ENCODE assay signal across 1 cellular context in the genomic region with DNA sequence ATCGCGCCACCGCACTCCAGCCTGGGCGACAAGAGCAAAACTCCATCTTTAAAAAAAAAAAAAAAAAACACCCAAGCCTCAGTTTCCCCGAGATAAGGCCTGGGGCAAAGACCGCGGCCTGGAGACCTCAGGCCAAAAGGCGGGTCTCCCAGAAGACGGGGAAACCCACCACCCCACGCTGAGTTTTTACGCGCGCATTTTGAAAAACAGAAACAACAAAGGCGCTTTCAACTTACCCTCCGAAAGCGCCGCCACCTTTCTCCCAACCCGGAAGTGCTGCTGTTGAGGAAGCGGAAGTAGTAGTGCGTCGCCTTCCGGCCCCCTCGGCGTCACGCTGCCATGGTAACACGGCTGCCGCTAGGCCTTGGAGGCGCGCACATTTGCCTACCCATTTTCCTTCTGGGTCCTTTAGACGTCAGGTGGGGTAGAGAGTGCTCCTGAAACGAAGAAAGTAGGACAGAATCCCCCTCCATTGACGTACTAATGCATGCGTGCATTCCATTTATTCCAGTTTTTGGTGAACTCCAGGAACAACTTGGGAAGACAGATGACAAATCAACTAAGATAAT.
TF ChIP-seq lines count a peak whose summit lies in the region.

TTF1 (minus strand) TSS at position 287 of the 569 bp plus-strand sequence. CDS start 4,019 bp downstream, outside the sequence.

TF ChIP-seq in GM23338, 12 proteins besides CTCF, POLR2A, EP300 and RAD21 (continued from another document):
- TF ChIP-seq, protein P1, sequence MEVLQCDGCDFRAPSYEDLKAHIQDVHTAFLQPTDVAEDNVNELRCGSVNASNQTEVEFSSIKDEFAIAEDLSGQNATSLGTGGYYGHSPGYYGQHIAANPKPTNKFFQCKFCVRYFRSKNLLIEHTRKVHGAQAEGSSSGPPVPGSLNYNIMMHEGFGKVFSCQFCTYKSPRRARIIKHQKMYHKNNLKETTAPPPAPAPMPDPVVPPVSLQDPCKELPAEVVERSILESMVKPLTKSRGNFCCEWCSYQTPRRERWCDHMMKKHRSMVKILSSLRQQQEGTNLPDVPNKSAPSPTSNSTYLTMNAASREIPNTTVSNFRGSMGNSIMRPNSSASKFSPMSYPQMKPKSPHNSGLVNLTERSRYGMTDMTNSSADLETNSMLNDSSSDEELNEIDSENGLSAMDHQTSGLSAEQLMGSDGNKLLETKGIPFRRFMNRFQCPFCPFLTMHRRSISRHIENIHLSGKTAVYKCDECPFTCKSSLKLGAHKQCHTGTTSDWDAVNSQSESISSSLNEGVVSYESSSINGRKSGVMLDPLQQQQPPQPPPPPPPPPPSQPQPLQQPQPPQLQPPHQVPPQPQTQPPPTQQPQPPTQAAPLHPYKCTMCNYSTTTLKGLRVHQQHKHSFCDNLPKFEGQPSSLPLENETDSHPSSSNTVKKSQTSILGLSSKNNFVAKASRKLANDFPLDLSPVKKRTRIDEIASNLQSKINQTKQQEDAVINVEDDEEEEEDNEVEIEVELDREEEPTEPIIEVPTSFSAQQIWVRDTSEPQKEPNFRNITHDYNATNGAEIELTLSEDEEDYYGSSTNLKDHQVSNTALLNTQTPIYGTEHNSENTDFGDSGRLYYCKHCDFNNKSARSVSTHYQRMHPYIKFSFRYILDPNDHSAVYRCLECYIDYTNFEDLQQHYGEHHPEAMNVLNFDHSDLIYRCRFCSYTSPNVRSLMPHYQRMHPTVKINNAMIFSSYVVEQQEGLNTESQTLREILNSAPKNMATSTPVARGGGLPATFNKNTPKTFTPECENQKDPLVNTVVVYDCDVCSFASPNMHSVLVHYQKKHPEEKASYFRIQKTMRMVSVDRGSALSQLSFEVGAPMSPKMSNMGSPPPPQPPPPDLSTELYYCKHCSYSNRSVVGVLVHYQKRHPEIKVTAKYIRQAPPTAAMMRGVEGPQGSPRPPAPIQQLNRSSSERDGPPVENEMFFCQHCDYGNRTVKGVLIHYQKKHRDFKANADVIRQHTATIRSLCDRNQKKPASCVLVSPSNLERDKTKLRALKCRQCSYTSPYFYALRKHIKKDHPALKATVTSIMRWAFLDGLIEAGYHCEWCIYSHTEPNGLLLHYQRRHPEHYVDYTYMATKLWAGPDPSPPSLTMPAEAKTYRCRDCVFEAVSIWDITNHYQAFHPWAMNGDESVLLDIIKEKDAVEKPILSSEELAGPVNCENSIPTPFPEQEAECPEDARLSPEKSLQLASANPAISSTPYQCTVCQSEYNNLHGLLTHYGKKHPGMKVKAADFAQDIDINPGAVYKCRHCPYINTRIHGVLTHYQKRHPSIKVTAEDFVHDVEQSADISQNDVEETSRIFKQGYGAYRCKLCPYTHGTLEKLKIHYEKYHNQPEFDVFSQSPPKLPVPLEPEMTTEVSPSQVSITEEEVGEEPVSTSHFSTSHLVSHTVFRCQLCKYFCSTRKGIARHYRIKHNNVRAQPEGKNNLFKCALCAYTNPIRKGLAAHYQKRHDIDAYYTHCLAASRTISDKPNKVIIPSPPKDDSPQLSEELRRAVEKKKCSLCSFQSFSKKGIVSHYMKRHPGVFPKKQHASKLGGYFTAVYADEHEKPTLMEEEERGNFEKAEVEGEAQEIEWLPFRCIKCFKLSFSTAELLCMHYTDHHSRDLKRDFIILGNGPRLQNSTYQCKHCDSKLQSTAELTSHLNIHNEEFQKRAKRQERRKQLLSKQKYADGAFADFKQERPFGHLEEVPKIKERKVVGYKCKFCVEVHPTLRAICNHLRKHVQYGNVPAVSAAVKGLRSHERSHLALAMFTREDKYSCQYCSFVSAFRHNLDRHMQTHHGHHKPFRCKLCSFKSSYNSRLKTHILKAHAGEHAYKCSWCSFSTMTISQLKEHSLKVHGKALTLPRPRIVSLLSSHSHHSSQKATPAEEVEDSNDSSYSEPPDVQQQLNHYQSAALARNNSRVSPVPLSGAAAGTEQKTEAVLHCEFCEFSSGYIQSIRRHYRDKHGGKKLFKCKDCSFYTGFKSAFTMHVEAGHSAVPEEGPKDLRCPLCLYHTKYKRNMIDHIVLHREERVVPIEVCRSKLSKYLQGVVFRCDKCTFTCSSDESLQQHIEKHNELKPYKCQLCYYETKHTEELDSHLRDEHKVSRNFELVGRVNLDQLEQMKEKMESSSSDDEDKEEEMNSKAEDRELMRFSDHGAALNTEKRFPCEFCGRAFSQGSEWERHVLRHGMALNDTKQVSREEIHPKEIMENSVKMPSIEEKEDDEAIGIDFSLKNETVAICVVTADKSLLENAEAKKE (CRISPR knock-in tag; IDR thresholded peaks at IDR 0.05), result no peak
- TF ChIP-seq JUNB (IDR thresholded peaks at IDR 0.05; ENCODE audit: unreplicated experiment) (no peak), ZNF114 (CRISPR knock-in tag; IDR thresholded peaks at IDR 0.05) (no peak), EZH2phosphoT487 (IDR thresholded peaks at IDR 0.05; ENCODE audit: unreplicated experiment) (no peak)
